ENCODE assay signal across 1 cellular context in genomic region chr5:10562202-10563131, GRCh38.
TF ChIP-seq lines count a peak whose summit lies in the region.

No MANE protein-coding gene starts in this region.

TF ChIP-seq in K562, 482 proteins besides CTCF, POLR2A, EP300 and RAD21 (continued from another document):
- no peak for TF ChIP-seq MGA (IDR thresholded peaks at IDR 0.05)
- no peak for TF ChIP-seq THAP12 (CRISPR knock-in tag; IDR thresholded peaks at IDR 0.05)
